Comparison of ENCODE assay signal across 16 cellular contexts in genomic region chr7:17131983-17132655, GRCh38.
DNase-seq lines count a peak whose midpoint lies in the region; ATAC-seq and TF ChIP-seq lines count a peak whose summit lies in the region.
"Had no signal": no experiment of that assay in that cellular context is flagged by ENCODE, and none has a peak within 500 bp of the region (broad histone marks: within the 10 kb centered on the region; RNA-seq: fewer than 3 reads in every experiment).

No MANE protein-coding gene starts in this region.

- no peaks in the 10 kb centered on the region for H3K36me3 ChIP-seq in body of pancreas (replicated peaks in 1 of 2; ENCODE audit: insufficient read depth in 1 of 2, low read depth in 2 of 2)
- H3K36me3 ChIP-seq: adrenal gland, SJCRH30 had no signal

- WGBS in body of pancreas, 2 donors, result 84 to 85% methylated on average over 6 of the region's 6 CpGs

- no peaks in the 10 kb centered on the region for H3K9me3 ChIP-seq in body of pancreas
- H3K9me3 ChIP-seq: adrenal gland, SJCRH30 had no signal

- TF ChIP-seq POLR2A in body of pancreas (IDR thresholded peaks at IDR 0.05), result no peak

- H3K4me3 ChIP-seq in body of pancreas, result no peak overlapping the region
- H3K4me3 ChIP-seq: adrenal gland, SJCRH30 had no signal

- intact Hi-C loops in body of pancreas (cut with DNase I), result no loop called here

- DNase-seq in body of pancreas, result no peak
- no peak for DNase-seq in GM13976 (ENCODE audit: low spot score)
- DNase-seq in GM10266 (ENCODE audit: extremely low spot score), result no peak
- DNase-seq in retina, result no peak
- no peak for DNase-seq in UCSD-AML1 (lab: John Stamatoyannopoulos, UW; ENCODE audit: unreplicated experiment)
- DNase-seq: adrenal gland; cerebellar nuclear complex; COR-L47; immature natural killer cell; occipital lobe; SJCRH30; stimulated activated CD4-positive, alpha-beta T cell treated with anti-CD3 and anti-CD28 coated beads, Interleukin-12 subunit alpha, Interleukin-12 subunit beta, amount 100 ng/mL, for 4 hours; T-helper 9 cell had no signal

- H3K27me3 ChIP-seq in body of pancreas, result no peaks in the 10 kb centered on the region
- H3K27me3 ChIP-seq: adrenal gland, SJCRH30 had no signal

- ATAC-seq in GM18498 (IDR thresholded peaks at IDR 0.05; ENCODE audit: unreplicated experiment), result peak; percentile 45
- peak; percentile 65 for ATAC-seq in GM19467 (IDR thresholded peaks at IDR 0.05; ENCODE audit: unreplicated experiment)
- ATAC-seq in HG02981 (IDR thresholded peaks at IDR 0.05; ENCODE audit: unreplicated experiment), result peak; percentile 52
- ATAC-seq in body of pancreas, result peak; percentile 52

- no peak for TF ChIP-seq CTCF in body of pancreas (IDR thresholded peaks at IDR 0.05)
- TF ChIP-seq CTCF in GM13976 (IDR thresholded peaks at IDR 0.05; ENCODE audit: borderline replicate concordance, control extremely low read depth, extremely low read depth, insufficient read depth, missing control alignments), result no peak
- TF ChIP-seq CTCF in GM10266 (IDR thresholded peaks at IDR 0.05; ENCODE audit: control insufficient read depth, insufficient read depth, low read depth, missing control alignments), result no peak

- H3K27ac ChIP-seq in body of pancreas, result peak overlapping the region in 1 of 4 donors; percentile 49
- H3K27ac ChIP-seq: adrenal gland, SJCRH30 had no signal

- in situ Hi-C loops in GM13976 (cut with MboI; ENCODE audit: low sequenced_read_pairs, unreplicated experiment), result no loop called here

- no peaks in the 10 kb centered on the region for H3K4me1 ChIP-seq in body of pancreas
- H3K4me1 ChIP-seq: adrenal gland had no signal
